8 cellular contexts compared by ENCODE assay signal in the genomic region with DNA sequence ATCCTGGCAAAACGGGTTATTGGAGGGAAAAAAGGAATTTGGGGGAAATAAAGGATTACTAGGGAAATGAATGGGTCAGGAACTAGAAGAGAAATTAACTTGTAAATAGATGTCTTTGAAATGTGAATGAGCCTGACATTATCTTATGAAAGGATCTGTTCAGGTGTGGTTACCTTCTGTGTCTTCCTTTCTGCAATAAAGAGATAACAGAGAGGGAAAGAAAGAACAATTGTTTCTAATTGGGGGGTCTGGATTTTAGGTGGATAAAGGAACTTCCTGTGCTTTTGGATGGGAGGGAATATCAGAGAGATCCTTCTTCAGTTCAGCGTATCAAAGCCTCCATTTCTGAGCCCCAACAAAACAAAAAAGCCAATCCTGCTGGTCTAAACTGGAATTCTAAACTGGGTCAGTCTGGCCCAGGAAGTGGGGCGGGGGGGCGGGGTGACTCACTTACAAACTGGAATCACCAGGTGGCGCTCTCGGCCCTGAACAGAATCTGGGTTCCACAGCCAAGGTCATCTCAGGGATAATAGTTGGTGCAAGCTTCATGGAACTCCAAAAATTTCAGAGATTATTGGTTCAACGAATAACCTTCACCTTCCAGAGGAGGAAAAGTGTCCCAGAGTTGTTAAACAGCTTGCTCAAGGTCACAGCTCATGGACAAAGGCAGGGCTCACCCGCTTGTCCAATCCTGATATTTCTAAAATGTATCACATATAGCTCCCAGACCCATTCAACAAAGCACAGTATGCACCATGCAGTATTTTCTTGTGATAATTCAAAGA. TPM values are rescaled to one million over a fixed set of nuclear protein-coding genes. Genes with fewer than 3 reads are reported as not detected.
DNase-seq lines count a peak whose midpoint lies in the region; TF ChIP-seq lines count a peak whose summit lies in the region.

No MANE protein-coding gene starts in this region.

- H4K20me1 ChIP-seq in PC-9 (ENCODE audit: insufficient read depth): no peaks in the 10 kb centered on the region

- H2AFZ ChIP-seq in PC-9: no peak overlapping the region

- H3K27ac ChIP-seq in HUES48 (ENCODE audit: low read depth, low read length) (peak overlapping the region; percentile 98), PC-9 (no peak overlapping the region)

- CTCF ChIA-PET in PC-9 (lab: Charles Lee): interaction anchor here (0.7 to 1.2 kb wide), 4 partner anchors 15 to 255 kb away, joined by 3 to 9 read pairs (median 4); partner anchors contain the start of gene PEBP1

- H3K4me1 Mint-ChIP-seq in nephron progenitor cell: peaks cover 15% of the 10 kb centered on the region

- H3K9me3 ChIP-seq in HUES48 (ENCODE audit: control insufficient read depth, insufficient read depth, low read length) (no peaks in the 10 kb centered on the region), PC-9 (ENCODE audit: insufficient read depth, low read depth) (no peaks in the 10 kb centered on the region)

- BruUV-seq in PC-9 (replicated peaks; lab: Mats Ljungman, UMichigan): no TSS peak

- no peak overlapping the region for H3K4me2 ChIP-seq in PC-9

- in situ Hi-C loops in GM13977 (cut with MboI; ENCODE audit: low pct_unique_long_range_greater_than_20kb, low sequenced_read_pairs, unreplicated experiment): no loop called here

- peak overlapping the region; percentile 44 for H3K4me3 ChIP-seq in HUES48 (ENCODE audit: low read depth, low read length)
- H3K4me3 ChIP-seq in PC-9: no peak overlapping the region
- H3K4me3 ChIP-seq in fibroblast of the aortic adventitia (ENCODE audit: low read depth, low read length): no peak overlapping the region

- H3K36me3 ChIP-seq in HUES48 (ENCODE audit: control insufficient read depth, insufficient read depth, low read length) (no peaks in the 10 kb centered on the region), PC-9 (ENCODE audit: low read depth) (no peaks in the 10 kb centered on the region)

- TF ChIP-seq CTCF in GM13977 (IDR thresholded peaks at IDR 0.05; ENCODE audit: extremely low read depth, insufficient read depth, missing control alignments) (peak; percentile 52), PC-9 (conservative IDR thresholded peaks at IDR 0.05) (peak; percentile 67), fibroblast of the aortic adventitia (IDR thresholded peaks at IDR 0.05; ENCODE audit: insufficient read depth, low read length) (peak; percentile 65), nephron progenitor cell (IDR thresholded peaks at IDR 0.05) (peak; percentile 67)

- no peaks in the 10 kb centered on the region for H3K9me2 ChIP-seq in PC-9 (ENCODE audit: insufficient read depth)

- intact Hi-C loops in PC-9 (cut with micrococcal nuclease; ENCODE audit: unreplicated experiment): loop anchor here (1.0 to 5.0 kb wide), 3 partner anchors 62 to 256 kb away; partner anchors contain the start of genes SUDS3 and TAOK3

- H3K4me1 ChIP-seq in HUES48 (ENCODE audit: control insufficient read depth, insufficient read depth, low read length) (peaks cover 21% of the 10 kb centered on the region), PC-9 (replicated peaks; ENCODE audit: insufficient read depth) (no peaks in the 10 kb centered on the region)

- H3K79me2 ChIP-seq in PC-9 (ENCODE audit: low read depth): no peaks in the 10 kb centered on the region

- H3K27me3 Mint-ChIP-seq in nephron progenitor cell (ENCODE audit: low read depth, poor library complexity): peaks cover 3% of the 10 kb centered on the region

- POLR2A ChIA-PET in PC-9 (lab: Charles Lee; ENCODE audit: unreplicated experiment): interaction anchor here (0.6 kb wide), 1 partner anchor 33 kb away, joined by 22 read pairs; no protein-coding TSS in a partner anchor

- peak; percentile 66 for DNase-seq in 8988T
- DNase-seq in GM13977 (ENCODE audit: low spot score): peak; percentile 85
- peak in 1 of 2 experiments; percentile 51 for DNase-seq in PC-9
- peak; percentile 44 for DNase-seq in activated T-helper 1 cell treated with Interleukin-2 at 50 U/mL for 16 hours (ENCODE audit: low read depth)
- peak; percentile 71 for DNase-seq in fibroblast of the aortic adventitia (ENCODE audit: low read depth)
- DNase-seq in nephron progenitor cell: peak; percentile 75
- DNase-seq in superior temporal gyrus (ENCODE audit: extremely low spot score): peak; percentile 85

- no peak overlapping the region for H3K27ac Mint-ChIP-seq in nephron progenitor cell

- no peaks in the 10 kb centered on the region for H3K27me3 ChIP-seq in HUES48 (ENCODE audit: control insufficient read depth, insufficient read depth, low read length)
- H3K27me3 ChIP-seq in PC-9 (ENCODE audit: insufficient read depth, low read depth): no peaks in the 10 kb centered on the region

- H3K9me3 Mint-ChIP-seq in nephron progenitor cell: peaks cover 4% of the 10 kb centered on the region

- no peak overlapping the region for H3K4me3 Mint-ChIP-seq in nephron progenitor cell

- H3F3A ChIP-seq in PC-9 (ENCODE audit: insufficient read depth, low read depth): peaks cover 4% of the 10 kb centered on the region; the same call in 1 of the 2 replicates

- H3K36me3 Mint-ChIP-seq in nephron progenitor cell (ENCODE audit: low read depth): peaks cover 8% of the 10 kb centered on the region

- peak overlapping the region; percentile 81 for H3K9ac ChIP-seq in HUES48 (ENCODE audit: low read depth, low read length)

RNA-seq across cellular contexts. Expression of gene PEBP1, which starts 15.2 kb away (rescaled TPM):
- total RNA-seq in PC-9 (2021): 188 and 189 TPM in 2 replicates
- total RNA-seq in fibroblast of the aortic adventitia (ENCODE audit: low replicate concordance): 163 and 215 TPM in 2 replicates

RNA-seq across cellular contexts. Expression of gene VSIG10, which starts 17.0 kb away (rescaled TPM):
- 45.7 and 49.1 TPM in 2 replicates for total RNA-seq in PC-9 (2021)
- total RNA-seq in fibroblast of the aortic adventitia (ENCODE audit: low replicate concordance): 11.1 and 24.5 TPM in 2 replicates

RNA-seq across cellular contexts. Expression of gene WSB2, which starts 59.8 kb away (rescaled TPM):
- total RNA-seq in PC-9 (2021): 44.2 and 46.2 TPM in 2 replicates
- total RNA-seq in fibroblast of the aortic adventitia (ENCODE audit: low replicate concordance): 32.9 and 117 TPM in 2 replicates
